1 cellular context compared by ENCODE assay signal in the genomic region with DNA sequence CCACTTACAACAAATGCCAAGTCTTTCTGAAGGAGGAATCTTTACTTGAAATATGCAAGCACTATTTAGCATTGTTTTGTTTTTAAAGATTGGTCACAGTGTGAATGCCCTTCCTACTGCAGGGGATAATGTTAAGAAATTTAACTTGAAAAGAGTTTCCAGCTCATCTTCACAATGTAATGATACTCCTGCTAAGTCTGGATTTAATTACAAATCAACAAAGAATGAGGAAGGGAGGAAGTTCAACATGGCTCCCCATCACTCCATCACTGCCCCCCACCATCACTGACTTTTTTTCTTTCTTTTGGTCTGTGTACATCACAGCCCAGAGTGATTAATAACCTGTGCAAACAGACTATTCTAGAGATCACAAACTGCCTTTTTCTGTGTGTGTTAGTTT.
TF ChIP-seq lines count a peak whose summit lies in the region.

No MANE protein-coding gene starts in this region.

TF ChIP-seq in HCT116, 20 proteins besides CTCF, POLR2A, EP300 and RAD21 (continued from another document):
- TF ChIP-seq SIN3A (IDR thresholded peaks at IDR 0.05; ENCODE audit: low read depth): no peak
- TF ChIP-seq CEBPB (IDR thresholded peaks at IDR 0.05; ENCODE audit: low read depth): no peak
- TF ChIP-seq EZH2 (IDR thresholded peaks at IDR 0.05): no peak
